8 cellular contexts compared by ENCODE assay signal in genomic region chr11:62645934-62646824, GRCh38.
A peak's percentile ranks its signal among the peaks of the same experiment; 100 is the strongest.
DNase-seq lines count a peak whose midpoint lies in the region; ATAC-seq and FAIRE-seq lines count a peak whose summit lies in the region.

GANAB (minus strand) TSS chr11:62646613; CDS start chr11:62646599, 14 bp downstream.

- H3K4me3 Mint-ChIP-seq in central memory CD8-positive, alpha-beta T cell = peak within 1 kb of the TSS; percentile 90

- peaks cover 26% of the 10 kb centered on the region for H3K36me3 Mint-ChIP-seq in central memory CD8-positive, alpha-beta T cell (ENCODE audit: insufficient read depth)

- peak; percentile 55 for FAIRE-seq in islet of Langerhans (lab: Jason Lieb, UNC)

- peaks cover 20% of the 10 kb centered on the region for H3K4me1 Mint-ChIP-seq in central memory CD8-positive, alpha-beta T cell

- H3K9me3 Mint-ChIP-seq in central memory CD8-positive, alpha-beta T cell = no peaks in the 10 kb centered on the region

- ATAC-seq in GM19023 (IDR thresholded peaks at IDR 0.05; ENCODE audit: unreplicated experiment) = peak; percentile 91
- peak; percentile 92 for ATAC-seq in HG03342 (IDR thresholded peaks at IDR 0.05; ENCODE audit: unreplicated experiment)
- peak; percentile 98 for ATAC-seq in central memory CD8-positive, alpha-beta T cell (replicated peaks; ENCODE audit: extremely low read depth, poor library complexity, severe bottlenecking)

- peak within 1 kb of the TSS; percentile 88 for H3K27ac Mint-ChIP-seq in central memory CD8-positive, alpha-beta T cell (ENCODE audit: low read depth)

- H3K27me3 Mint-ChIP-seq in central memory CD8-positive, alpha-beta T cell = no peaks in the 10 kb centered on the region

- peak; percentile 100 for DNase-seq in AG08395 (ENCODE audit: low spot score)
- peak; percentile 97 to 98 for DNase-seq in NCI-H446 (lab: John Stamatoyannopoulos, UW)
- peak; percentile 99 for DNase-seq in activated CD4-positive, CD25-positive, alpha-beta regulatory T cell treated with anti-CD3 and anti-CD28 coated beads, Interleukin-2, amount 50 U/mL, for 16 hours (ENCODE audit: low read depth, low spot score)
- DNase-seq in central memory CD8-positive, alpha-beta T cell (ENCODE audit: low spot score in 2 of 2) = peak; percentile 94 to 95
- DNase-seq in stimulated activated CD4-positive, alpha-beta T cell treated with anti-CD3 and anti-CD28 coated beads, Interleukin-12 subunit alpha, Interleukin-12 subunit beta, amount 100 ng/mL, for 4 hours = peak; percentile 99

Comparison
In these comparisons a context has a peak if more than half of its experiments do, and no peak if none do; other contexts are left out.
1. Peak in every context shown above with its lines: DNase-seq and ATAC-seq.